In genomic region chr3:25568525-25569078, GRCh38 we compare ENCODE assay signal across 13 cellular contexts.
"Had no signal": no experiment of that assay in that cellular context is flagged by ENCODE, and none has a peak within 500 bp of the region (broad histone marks: within the 10 kb centered on the region; RNA-seq: fewer than 3 reads in every experiment).

No MANE protein-coding gene starts in this region.

- DNase-seq: activated CD4-positive, alpha-beta T cell treated with anti-CD3 and anti-CD28 coated beads, Interleukin-2, amount 10 ng/mL, durations not matched to agents 7 days and 5 days; activated CD8-positive, alpha-beta T cell treated with anti-CD3 and anti-CD28 coated beads, Interleukin-2, amount 10 ng/mL, durations not matched to agents 7 days and 5 days; activated naive CD4-positive, alpha-beta T cell treated with anti-CD3 and anti-CD28 coated beads for 36 hours; activated T-cell treated with anti-CD3 and anti-CD28 coated beads, Interleukin-2, amount 50 U/mL, for 24 hours; body of pancreas; central memory CD4-positive, alpha-beta T cell; lower lobe of right lung; nucleus accumbens; stimulated activated naive CD8-positive, alpha-beta T cell treated with anti-CD3 and anti-CD28 coated beads, Interleukin-15, amount 100 ng/mL, for 72 hours; T1000; trophoblast cell had no signal

- H3K4me3 ChIP-seq: body of pancreas, lower lobe of right lung had no signal

- H3K9me3 ChIP-seq: body of pancreas, lower lobe of right lung had no signal

- H3K4me1 Mint-ChIP-seq: activated CD4-positive, alpha-beta T cell treated with anti-CD3 and anti-CD28 coated beads, Interleukin-2, amount 10 ng/mL, durations not matched to agents 7 days and 5 days; stimulated activated naive CD8-positive, alpha-beta T cell treated with anti-CD3 and anti-CD28 coated beads, Interleukin-15, amount 100 ng/mL, for 72 hours had no signal

- ATAC-seq: activated CD4-positive, CD25-positive, alpha-beta regulatory T cell treated with anti-CD3 and anti-CD28 coated beads, Interleukin-2, amount 50 U/mL, for 24 hours; activated CD8-positive, alpha-beta T cell treated with anti-CD3 and anti-CD28 coated beads, Interleukin-2, amount 10 ng/mL, durations not matched to agents 7 days and 5 days; body of pancreas; lower lobe of right lung; stimulated activated naive CD8-positive, alpha-beta T cell treated with anti-CD3 and anti-CD28 coated beads, Interleukin-15, amount 100 ng/mL, for 72 hours had no signal

- H3K4me3 Mint-ChIP-seq: activated CD4-positive, alpha-beta T cell treated with anti-CD3 and anti-CD28 coated beads, Interleukin-2, amount 10 ng/mL, durations not matched to agents 7 days and 5 days; activated CD8-positive, alpha-beta T cell treated with anti-CD3 and anti-CD28 coated beads, Interleukin-2, amount 10 ng/mL, durations not matched to agents 7 days and 5 days; activated naive CD4-positive, alpha-beta T cell treated with anti-CD3 and anti-CD28 coated beads for 36 hours; activated T-cell treated with anti-CD3 and anti-CD28 coated beads, Interleukin-2, amount 50 U/mL, for 24 hours; natural killer cell treated with Interleukin-12 subunit alpha and Interleukin-12 subunit beta and Interleukin-15 and Interleukin-18, amount 100 ng/mL, for 72 hours; stimulated activated naive CD8-positive, alpha-beta T cell treated with anti-CD3 and anti-CD28 coated beads, Interleukin-15, amount 100 ng/mL, for 72 hours had no signal

- H3K4me1 ChIP-seq: body of pancreas, lower lobe of right lung had no signal

- H3K9me3 Mint-ChIP-seq: activated CD4-positive, alpha-beta T cell treated with anti-CD3 and anti-CD28 coated beads, Interleukin-2, amount 10 ng/mL, durations not matched to agents 7 days and 5 days; activated naive CD4-positive, alpha-beta T cell treated with anti-CD3 and anti-CD28 coated beads for 36 hours; activated T-cell treated with anti-CD3 and anti-CD28 coated beads, Interleukin-2, amount 50 U/mL, for 24 hours; natural killer cell treated with Interleukin-12 subunit alpha and Interleukin-12 subunit beta and Interleukin-15 and Interleukin-18, amount 100 ng/mL, for 72 hours; stimulated activated naive CD8-positive, alpha-beta T cell treated with anti-CD3 and anti-CD28 coated beads, Interleukin-15, amount 100 ng/mL, for 72 hours had no signal

- H3K27ac Mint-ChIP-seq: activated CD4-positive, alpha-beta T cell treated with anti-CD3 and anti-CD28 coated beads, Interleukin-2, amount 10 ng/mL, durations not matched to agents 7 days and 5 days; activated CD8-positive, alpha-beta T cell treated with anti-CD3 and anti-CD28 coated beads, Interleukin-2, amount 10 ng/mL, durations not matched to agents 7 days and 5 days; activated naive CD4-positive, alpha-beta T cell treated with anti-CD3 and anti-CD28 coated beads for 36 hours; activated T-cell treated with anti-CD3 and anti-CD28 coated beads, Interleukin-2, amount 50 U/mL, for 24 hours; natural killer cell treated with Interleukin-12 subunit alpha and Interleukin-12 subunit beta and Interleukin-15 and Interleukin-18, amount 100 ng/mL, for 72 hours; stimulated activated naive CD8-positive, alpha-beta T cell treated with anti-CD3 and anti-CD28 coated beads, Interleukin-15, amount 100 ng/mL, for 72 hours had no signal

- H3K27me3 Mint-ChIP-seq: activated CD4-positive, alpha-beta T cell treated with anti-CD3 and anti-CD28 coated beads, Interleukin-2, amount 10 ng/mL, durations not matched to agents 7 days and 5 days; stimulated activated naive CD8-positive, alpha-beta T cell treated with anti-CD3 and anti-CD28 coated beads, Interleukin-15, amount 100 ng/mL, for 72 hours had no signal

- H3K27me3 ChIP-seq: body of pancreas had no signal

- H3K27ac ChIP-seq: body of pancreas, lower lobe of right lung had no signal

- H3K36me3 Mint-ChIP-seq: natural killer cell treated with Interleukin-12 subunit alpha and Interleukin-12 subunit beta and Interleukin-15 and Interleukin-18, amount 100 ng/mL, for 72 hours had no signal
